1 cellular context compared by ENCODE assay signal in the genomic region with DNA sequence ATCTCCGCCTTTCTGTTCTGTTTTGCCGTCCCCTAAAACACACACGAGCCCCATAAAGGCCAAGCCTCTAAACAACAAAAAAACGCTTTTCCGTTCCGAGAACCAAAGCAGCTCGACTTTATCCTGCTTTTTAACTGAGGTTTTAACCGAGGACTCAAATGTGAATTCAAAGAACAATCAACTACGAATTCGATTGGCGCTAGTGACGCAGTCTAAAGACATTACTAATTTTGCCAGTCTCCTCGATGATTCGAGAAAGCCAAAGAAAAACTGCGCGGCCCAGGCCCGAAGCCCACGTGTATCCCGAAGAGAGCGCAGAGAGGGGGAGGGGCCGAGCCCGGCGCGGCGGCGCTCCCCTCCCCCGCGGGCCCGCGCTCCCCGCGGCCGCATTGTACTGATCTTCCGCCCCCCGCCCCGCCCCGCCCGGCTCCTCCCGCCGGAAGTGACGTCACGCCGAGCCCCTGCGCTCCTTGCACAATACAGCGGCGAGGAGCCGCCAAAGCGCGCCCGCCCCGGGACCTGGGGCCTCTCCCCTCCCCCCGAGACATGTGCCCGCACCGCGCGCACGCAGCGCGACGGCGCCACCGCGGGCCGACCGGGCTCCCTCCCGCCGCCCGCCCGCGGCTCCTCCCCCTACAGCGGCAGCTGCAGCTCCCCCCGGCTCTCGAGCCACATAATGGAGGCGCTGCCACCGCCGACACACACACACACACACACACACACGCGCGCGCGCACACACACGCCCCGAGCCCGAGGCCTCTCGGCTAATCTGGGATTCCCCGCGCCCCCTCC.
TF ChIP-seq lines count a peak whose summit lies in the region.

No MANE protein-coding gene starts in this region.

TF ChIP-seq in A549, 52 proteins besides CTCF, POLR2A, EP300 and RAD21 (continued from another document):
- TF ChIP-seq, protein P1, sequence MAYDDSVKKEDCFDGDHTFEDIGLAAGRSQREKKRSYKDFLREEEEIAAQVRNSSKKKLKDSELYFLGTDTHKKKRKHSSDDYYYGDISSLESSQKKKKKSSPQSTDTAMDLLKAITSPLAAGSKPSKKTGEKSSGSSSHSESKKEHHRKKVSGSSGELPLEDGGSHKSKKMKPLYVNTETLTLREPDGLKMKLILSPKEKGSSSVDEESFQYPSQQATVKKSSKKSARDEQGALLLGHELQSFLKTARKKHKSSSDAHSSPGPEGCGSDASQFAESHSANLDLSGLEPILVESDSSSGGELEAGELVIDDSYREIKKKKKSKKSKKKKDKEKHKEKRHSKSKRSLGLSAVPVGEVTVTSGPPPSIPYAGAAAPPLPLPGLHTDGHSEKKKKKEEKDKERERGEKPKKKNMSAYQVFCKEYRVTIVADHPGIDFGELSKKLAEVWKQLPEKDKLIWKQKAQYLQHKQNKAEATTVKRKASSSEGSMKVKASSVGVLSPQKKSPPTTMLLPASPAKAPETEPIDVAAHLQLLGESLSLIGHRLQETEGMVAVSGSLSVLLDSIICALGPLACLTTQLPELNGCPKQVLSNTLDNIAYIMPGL (CRISPR knock-in tag; IDR thresholded peaks at IDR 0.05; ENCODE audit: borderline replicate concordance), result no peak
- TF ChIP-seq HOXB5 (CRISPR knock-in tag; IDR thresholded peaks at IDR 0.05) (no peak), MAFK (IDR thresholded peaks at IDR 0.05; ENCODE audit: partially characterized antibody) (no peak), GATA3 (IDR thresholded peaks at IDR 0.05; ENCODE audit: borderline replicate concordance) (peak; percentile 66), BHLHE40 (IDR thresholded peaks at IDR 0.05; ENCODE audit: low read depth, low read length) (no peak), ESRRA (IDR thresholded peaks at IDR 0.05; ENCODE audit: borderline replicate concordance, low read length) (no peak), NFE2L2 (conservative IDR thresholded peaks at IDR 0.05; ENCODE audit: low read length) (no peak), MAZ (IDR thresholded peaks at IDR 0.05; ENCODE audit: borderline replicate concordance, low read depth, low read length) (no peak), HOXA7 (CRISPR knock-in tag; IDR thresholded peaks at IDR 0.05) (no peak), ZNF302 (CRISPR knock-in tag; IDR thresholded peaks at IDR 0.05) (no peak), FOSL2 (IDR thresholded peaks at IDR 0.05) (no peak), FOSL2 (CRISPR knock-in tag; IDR thresholded peaks at IDR 0.05) (peak; percentile 40; the same call in 1 of the 2 replicates), SREBF2 (IDR thresholded peaks at IDR 0.05) (no peak), TP53 (CRISPR knock-in tag; IDR thresholded peaks at IDR 0.05) (no peak), MYC (IDR thresholded peaks at IDR 0.05; ENCODE audit: borderline replicate concordance, low read length) (peak; percentile 97), JUN (IDR thresholded peaks at IDR 0.05) (peak; percentile 65 to 95; a peak in 4 of 5 replicates), RCOR1 (IDR thresholded peaks at IDR 0.05; ENCODE audit: low read depth, low read length) (no peak), POLR2AphosphoS2 (conservative IDR thresholded peaks at IDR 0.05; ENCODE audit: low read length) (no peak; the same call in 1 of the 2 replicates), NR3C1 (IDR thresholded peaks at IDR 0.05) (no peak), HOXB13 (CRISPR knock-in tag; IDR thresholded peaks at IDR 0.05; ENCODE audit: low read depth) (no peak), CHD2 (IDR thresholded peaks at IDR 0.05; ENCODE audit: low read length, partially characterized antibody) (peak; percentile 65), SMC3 (IDR thresholded peaks at IDR 0.05) (no peak; the same call in 2 of the 3 replicates), EHMT2 (IDR thresholded peaks at IDR 0.05; ENCODE audit: low read depth) (no peak), RARB (CRISPR knock-in tag; IDR thresholded peaks at IDR 0.05) (0 out of 2 replicates have a peak, but pooled peaks have one; percentile 32), TFCP2L1 (CRISPR knock-in tag; IDR thresholded peaks at IDR 0.05) (0 out of 2 replicates have a peak, but pooled peaks have one; percentile 4), CBX8 (IDR thresholded peaks at IDR 0.05) (no peak), ZSCAN20 (CRISPR knock-in tag; IDR thresholded peaks at IDR 0.05) (no peak), ZC3H11A (IDR thresholded peaks at IDR 0.05) (no peak), EHF (CRISPR knock-in tag; IDR thresholded peaks at IDR 0.05) (no peak), RNF2 (IDR thresholded peaks at IDR 0.05; ENCODE audit: borderline replicate concordance, low read depth) (no peak), CHD4 (IDR thresholded peaks at IDR 0.05; ENCODE audit: borderline replicate concordance) (no peak), RFX5 (IDR thresholded peaks at IDR 0.05) (no peak), CEBPB (IDR thresholded peaks at IDR 0.05) (peak; percentile 87 to 94), FOSB (CRISPR knock-in tag; IDR thresholded peaks at IDR 0.05) (no peak)
- TF ChIP-seq, protein P2, sequence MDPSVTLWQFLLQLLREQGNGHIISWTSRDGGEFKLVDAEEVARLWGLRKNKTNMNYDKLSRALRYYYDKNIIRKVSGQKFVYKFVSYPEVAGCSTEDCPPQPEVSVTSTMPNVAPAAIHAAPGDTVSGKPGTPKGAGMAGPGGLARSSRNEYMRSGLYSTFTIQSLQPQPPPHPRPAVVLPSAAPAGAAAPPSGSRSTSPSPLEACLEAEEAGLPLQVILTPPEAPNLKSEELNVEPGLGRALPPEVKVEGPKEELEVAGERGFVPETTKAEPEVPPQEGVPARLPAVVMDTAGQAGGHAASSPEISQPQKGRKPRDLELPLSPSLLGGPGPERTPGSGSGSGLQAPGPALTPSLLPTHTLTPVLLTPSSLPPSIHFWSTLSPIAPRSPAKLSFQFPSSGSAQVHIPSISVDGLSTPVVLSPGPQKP (IDR thresholded peaks at IDR 0.05; ENCODE audit: low read depth, low read length), result no peak
- TF ChIP-seq, protein P3, sequence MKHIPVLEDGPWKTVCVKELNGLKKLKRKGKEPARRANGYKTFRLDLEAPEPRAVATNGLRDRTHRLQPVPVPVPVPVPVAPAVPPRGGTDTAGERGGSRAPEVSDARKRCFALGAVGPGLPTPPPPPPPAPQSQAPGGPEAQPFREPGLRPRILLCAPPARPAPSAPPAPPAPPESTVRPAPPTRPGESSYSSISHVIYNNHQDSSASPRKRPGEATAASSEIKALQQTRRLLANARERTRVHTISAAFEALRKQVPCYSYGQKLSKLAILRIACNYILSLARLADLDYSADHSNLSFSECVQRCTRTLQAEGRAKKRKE (CRISPR knock-in tag; IDR thresholded peaks at IDR 0.05; ENCODE audit: low read depth), result 0 out of 2 replicates have a peak, but pooled peaks have one; percentile 29
- TF ChIP-seq, protein P4, sequence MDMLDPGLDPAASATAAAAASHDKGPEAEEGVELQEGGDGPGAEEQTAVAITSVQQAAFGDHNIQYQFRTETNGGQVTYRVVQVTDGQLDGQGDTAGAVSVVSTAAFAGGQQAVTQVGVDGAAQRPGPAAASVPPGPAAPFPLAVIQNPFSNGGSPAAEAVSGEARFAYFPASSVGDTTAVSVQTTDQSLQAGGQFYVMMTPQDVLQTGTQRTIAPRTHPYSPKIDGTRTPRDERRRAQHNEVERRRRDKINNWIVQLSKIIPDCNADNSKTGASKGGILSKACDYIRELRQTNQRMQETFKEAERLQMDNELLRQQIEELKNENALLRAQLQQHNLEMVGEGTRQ (IDR thresholded peaks at IDR 0.05), result no peak
- TF ChIP-seq, protein P5, sequence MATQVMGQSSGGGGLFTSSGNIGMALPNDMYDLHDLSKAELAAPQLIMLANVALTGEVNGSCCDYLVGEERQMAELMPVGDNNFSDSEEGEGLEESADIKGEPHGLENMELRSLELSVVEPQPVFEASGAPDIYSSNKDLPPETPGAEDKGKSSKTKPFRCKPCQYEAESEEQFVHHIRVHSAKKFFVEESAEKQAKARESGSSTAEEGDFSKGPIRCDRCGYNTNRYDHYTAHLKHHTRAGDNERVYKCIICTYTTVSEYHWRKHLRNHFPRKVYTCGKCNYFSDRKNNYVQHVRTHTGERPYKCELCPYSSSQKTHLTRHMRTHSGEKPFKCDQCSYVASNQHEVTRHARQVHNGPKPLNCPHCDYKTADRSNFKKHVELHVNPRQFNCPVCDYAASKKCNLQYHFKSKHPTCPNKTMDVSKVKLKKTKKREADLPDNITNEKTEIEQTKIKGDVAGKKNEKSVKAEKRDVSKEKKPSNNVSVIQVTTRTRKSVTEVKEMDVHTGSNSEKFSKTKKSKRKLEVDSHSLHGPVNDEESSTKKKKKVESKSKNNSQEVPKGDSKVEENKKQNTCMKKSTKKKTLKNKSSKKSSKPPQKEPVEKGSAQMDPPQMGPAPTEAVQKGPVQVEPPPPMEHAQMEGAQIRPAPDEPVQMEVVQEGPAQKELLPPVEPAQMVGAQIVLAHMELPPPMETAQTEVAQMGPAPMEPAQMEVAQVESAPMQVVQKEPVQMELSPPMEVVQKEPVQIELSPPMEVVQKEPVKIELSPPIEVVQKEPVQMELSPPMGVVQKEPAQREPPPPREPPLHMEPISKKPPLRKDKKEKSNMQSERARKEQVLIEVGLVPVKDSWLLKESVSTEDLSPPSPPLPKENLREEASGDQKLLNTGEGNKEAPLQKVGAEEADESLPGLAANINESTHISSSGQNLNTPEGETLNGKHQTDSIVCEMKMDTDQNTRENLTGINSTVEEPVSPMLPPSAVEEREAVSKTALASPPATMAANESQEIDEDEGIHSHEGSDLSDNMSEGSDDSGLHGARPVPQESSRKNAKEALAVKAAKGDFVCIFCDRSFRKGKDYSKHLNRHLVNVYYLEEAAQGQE (IDR thresholded peaks at IDR 0.05), result no peak
- TF ChIP-seq, protein P6, sequence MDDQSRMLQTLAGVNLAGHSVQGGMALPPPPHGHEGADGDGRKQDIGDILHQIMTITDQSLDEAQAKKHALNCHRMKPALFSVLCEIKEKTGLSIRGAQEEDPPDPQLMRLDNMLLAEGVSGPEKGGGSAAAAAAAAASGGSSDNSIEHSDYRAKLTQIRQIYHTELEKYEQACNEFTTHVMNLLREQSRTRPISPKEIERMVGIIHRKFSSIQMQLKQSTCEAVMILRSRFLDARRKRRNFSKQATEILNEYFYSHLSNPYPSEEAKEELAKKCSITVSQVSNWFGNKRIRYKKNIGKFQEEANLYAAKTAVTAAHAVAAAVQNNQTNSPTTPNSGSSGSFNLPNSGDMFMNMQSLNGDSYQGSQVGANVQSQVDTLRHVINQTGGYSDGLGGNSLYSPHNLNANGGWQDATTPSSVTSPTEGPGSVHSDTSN (IDR thresholded peaks at IDR 0.05), result 0 out of 2 replicates have a peak, but pooled peaks have one; percentile 12
- TF ChIP-seq, protein P7, sequence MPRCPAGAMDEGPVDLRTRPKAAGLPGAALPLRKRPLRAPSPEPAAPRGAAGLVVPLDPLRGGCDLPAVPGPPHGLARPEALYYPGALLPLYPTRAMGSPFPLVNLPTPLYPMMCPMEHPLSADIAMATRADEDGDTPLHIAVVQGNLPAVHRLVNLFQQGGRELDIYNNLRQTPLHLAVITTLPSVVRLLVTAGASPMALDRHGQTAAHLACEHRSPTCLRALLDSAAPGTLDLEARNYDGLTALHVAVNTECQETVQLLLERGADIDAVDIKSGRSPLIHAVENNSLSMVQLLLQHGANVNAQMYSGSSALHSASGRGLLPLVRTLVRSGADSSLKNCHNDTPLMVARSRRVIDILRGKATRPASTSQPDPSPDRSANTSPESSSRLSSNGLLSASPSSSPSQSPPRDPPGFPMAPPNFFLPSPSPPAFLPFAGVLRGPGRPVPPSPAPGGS (IDR thresholded peaks at IDR 0.05), result peak; percentile 65; the same call in 1 of the 3 replicates
- TF ChIP-seq, protein P8, sequence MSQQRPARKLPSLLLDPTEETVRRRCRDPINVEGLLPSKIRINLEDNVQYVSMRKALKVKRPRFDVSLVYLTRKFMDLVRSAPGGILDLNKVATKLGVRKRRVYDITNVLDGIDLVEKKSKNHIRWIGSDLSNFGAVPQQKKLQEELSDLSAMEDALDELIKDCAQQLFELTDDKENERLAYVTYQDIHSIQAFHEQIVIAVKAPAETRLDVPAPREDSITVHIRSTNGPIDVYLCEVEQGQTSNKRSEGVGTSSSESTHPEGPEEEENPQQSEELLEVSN (IDR thresholded peaks at IDR 0.05; ENCODE audit: borderline replicate concordance, low read depth), result peak; percentile 59
- TF ChIP-seq, protein P9, sequence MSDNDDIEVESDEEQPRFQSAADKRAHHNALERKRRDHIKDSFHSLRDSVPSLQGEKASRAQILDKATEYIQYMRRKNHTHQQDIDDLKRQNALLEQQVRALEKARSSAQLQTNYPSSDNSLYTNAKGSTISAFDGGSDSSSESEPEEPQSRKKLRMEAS (IDR thresholded peaks at IDR 0.05), result peak; percentile 95
